1 cellular context compared by ENCODE assay signal in the genomic region with DNA sequence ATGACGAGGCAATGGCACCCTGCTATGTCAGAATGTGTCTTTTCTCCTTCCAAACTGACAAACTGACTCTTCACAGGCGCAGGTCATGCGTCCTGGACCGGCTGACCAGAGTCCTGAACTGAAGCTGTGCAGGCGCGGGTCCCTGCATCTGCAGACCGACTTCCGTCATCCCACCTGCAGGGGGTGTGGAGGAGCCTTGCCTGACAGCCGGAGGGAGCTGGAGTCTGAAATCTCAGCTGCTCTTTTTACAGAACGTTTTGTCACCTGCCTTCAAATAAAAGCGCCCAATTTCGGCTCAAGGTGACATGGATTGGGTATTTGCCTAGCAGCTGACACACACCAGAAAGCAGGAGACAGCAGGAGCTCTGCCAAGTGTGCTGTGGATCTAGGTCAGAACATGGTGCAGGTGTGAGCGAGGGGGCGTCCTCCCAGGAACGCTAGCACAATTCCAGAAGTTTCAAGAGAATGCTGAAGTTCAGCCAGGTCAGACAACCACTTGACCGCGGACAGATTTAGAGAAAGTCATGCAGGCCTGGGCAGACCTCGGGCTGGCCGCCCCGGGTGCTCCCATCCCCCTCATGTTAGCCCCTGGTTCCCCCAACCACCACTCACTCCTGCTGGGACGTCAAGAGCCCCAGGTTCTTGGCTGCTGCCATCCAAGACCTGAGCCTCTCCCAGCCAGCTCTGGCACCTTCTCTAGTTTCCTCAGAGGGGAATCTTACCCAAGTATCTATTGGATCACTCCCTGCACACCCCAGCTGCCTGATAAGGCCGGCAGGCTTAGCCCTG.
TF ChIP-seq lines count a peak whose summit lies in the region.

No MANE protein-coding gene starts in this region.

TF ChIP-seq in HepG2, 621 proteins besides CTCF, POLR2A, EP300 and RAD21 (continues in another document):
- TF ChIP-seq HNRNPLL (IDR thresholded peaks at IDR 0.05; ENCODE audit: low read depth, low read length, poor library complexity, severe bottlenecking) (no peak), RFX1 (IDR thresholded peaks at IDR 0.05) (no peak), FOSL2 (CRISPR knock-in tag; IDR thresholded peaks at IDR 0.05) (0 out of 2 replicates have a peak, but pooled peaks have one; percentile 5), HNF4G (IDR thresholded peaks at IDR 0.05; ENCODE audit: borderline replicate concordance, low read depth, low read length) (no peak), HNF4G (CRISPR knock-in tag; IDR thresholded peaks at IDR 0.05; ENCODE audit: borderline replicate concordance, low read depth) (0 out of 2 replicates have a peak, but pooled peaks have one; percentile 24), MXI1 (IDR thresholded peaks at IDR 0.05; ENCODE audit: borderline replicate concordance, low read depth, low read length) (0 out of 3 replicates have a peak, but pooled peaks have one; percentile 32), JDP2 (CRISPR knock-in tag; IDR thresholded peaks at IDR 0.05; ENCODE audit: borderline replicate concordance) (no peak), ZFYVE20 (CRISPR knock-in tag; IDR thresholded peaks at IDR 0.05; ENCODE audit: borderline replicate concordance, low read depth) (no peak), KAT2B (IDR thresholded peaks at IDR 0.05; ENCODE audit: borderline replicate concordance, low read depth, low read length) (no peak), SP1 (IDR thresholded peaks at IDR 0.05) (no peak), SP1 (CRISPR knock-in tag; IDR thresholded peaks at IDR 0.05) (no peak), ZNF567 (CRISPR knock-in tag; IDR thresholded peaks at IDR 0.05; ENCODE audit: borderline replicate concordance) (no peak), SP4 (CRISPR knock-in tag; IDR thresholded peaks at IDR 0.05) (no peak), ZBTB21 (CRISPR knock-in tag; IDR thresholded peaks at IDR 0.05) (no peak), SMC3 (IDR thresholded peaks at IDR 0.05; ENCODE audit: low read length) (peak; percentile 71), ZNF292 (CRISPR knock-in tag; IDR thresholded peaks at IDR 0.05; ENCODE audit: borderline replicate concordance, low read depth) (no peak), ZKSCAN5 (CRISPR knock-in tag; IDR thresholded peaks at IDR 0.05) (no peak), ZNF782 (CRISPR knock-in tag; IDR thresholded peaks at IDR 0.05; ENCODE audit: borderline replicate concordance) (no peak), ZNF709 (CRISPR knock-in tag; IDR thresholded peaks at IDR 0.05) (no peak), ZNF724P (CRISPR knock-in tag; IDR thresholded peaks at IDR 0.05; ENCODE audit: borderline replicate concordance) (no peak; the same call in 1 of the 2 replicates), NR2C2 (CRISPR knock-in tag; IDR thresholded peaks at IDR 0.05; ENCODE audit: borderline replicate concordance) (no peak), ZNF772 (CRISPR knock-in tag; IDR thresholded peaks at IDR 0.05) (no peak), ZBTB38 (CRISPR knock-in tag; IDR thresholded peaks at IDR 0.05) (peak; percentile 74), AKAP8 (CRISPR knock-in tag; IDR thresholded peaks at IDR 0.05) (no peak), ZNF263 (CRISPR knock-in tag; IDR thresholded peaks at IDR 0.05) (peak; percentile 29; the same call in 1 of the 2 replicates), ETV6 (CRISPR knock-in tag; conservative IDR thresholded peaks at IDR 0.05) (no peak), HIVEP1 (CRISPR knock-in tag; IDR thresholded peaks at IDR 0.05) (no peak), MBD4 (IDR thresholded peaks at IDR 0.05; ENCODE audit: borderline replicate concordance, low read length) (no peak), KMT2A (CRISPR knock-in tag; IDR thresholded peaks at IDR 0.05) (no peak), ZNF296 (CRISPR knock-in tag; conservative IDR thresholded peaks at IDR 0.05) (no peak), PAX8 (CRISPR knock-in tag; IDR thresholded peaks at IDR 0.05; ENCODE audit: borderline replicate concordance) (no peak), NFKB2 (CRISPR knock-in tag; IDR thresholded peaks at IDR 0.05; ENCODE audit: borderline replicate concordance) (no peak), PHF5A (CRISPR knock-in tag; IDR thresholded peaks at IDR 0.05; ENCODE audit: low read depth, unreplicated experiment) (no peak), ZNF441 (CRISPR knock-in tag; IDR thresholded peaks at IDR 0.05; ENCODE audit: borderline replicate concordance) (no peak), MED1 (CRISPR knock-in tag; IDR thresholded peaks at IDR 0.05) (no peak), MTA3 (CRISPR knock-in tag; IDR thresholded peaks at IDR 0.05) (no peak), HOXA5 (CRISPR knock-in tag; IDR thresholded peaks at IDR 0.05) (no peak), ZNF605 (CRISPR knock-in tag; IDR thresholded peaks at IDR 0.05) (no peak)
- TF ChIP-seq, protein P1, sequence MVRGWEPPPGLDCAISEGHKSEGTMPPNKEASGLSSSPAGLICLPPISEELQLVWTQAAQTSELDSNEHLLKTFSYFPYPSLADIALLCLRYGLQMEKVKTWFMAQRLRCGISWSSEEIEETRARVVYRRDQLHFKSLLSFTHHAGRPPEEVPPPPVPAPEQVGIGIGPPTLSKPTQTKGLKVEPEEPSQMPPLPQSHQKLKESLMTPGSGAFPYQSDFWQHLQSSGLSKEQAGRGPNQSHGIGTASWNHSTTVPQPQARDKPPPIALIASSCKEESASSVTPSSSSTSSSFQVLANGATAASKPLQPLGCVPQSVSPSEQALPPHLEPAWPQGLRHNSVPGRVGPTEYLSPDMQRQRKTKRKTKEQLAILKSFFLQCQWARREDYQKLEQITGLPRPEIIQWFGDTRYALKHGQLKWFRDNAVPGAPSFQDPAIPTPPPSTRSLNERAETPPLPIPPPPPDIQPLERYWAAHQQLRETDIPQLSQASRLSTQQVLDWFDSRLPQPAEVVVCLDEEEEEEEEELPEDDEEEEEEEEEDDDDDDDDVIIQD (CRISPR knock-in tag; IDR thresholded peaks at IDR 0.05; ENCODE audit: low read depth) = no peak
- TF ChIP-seq, protein P2, sequence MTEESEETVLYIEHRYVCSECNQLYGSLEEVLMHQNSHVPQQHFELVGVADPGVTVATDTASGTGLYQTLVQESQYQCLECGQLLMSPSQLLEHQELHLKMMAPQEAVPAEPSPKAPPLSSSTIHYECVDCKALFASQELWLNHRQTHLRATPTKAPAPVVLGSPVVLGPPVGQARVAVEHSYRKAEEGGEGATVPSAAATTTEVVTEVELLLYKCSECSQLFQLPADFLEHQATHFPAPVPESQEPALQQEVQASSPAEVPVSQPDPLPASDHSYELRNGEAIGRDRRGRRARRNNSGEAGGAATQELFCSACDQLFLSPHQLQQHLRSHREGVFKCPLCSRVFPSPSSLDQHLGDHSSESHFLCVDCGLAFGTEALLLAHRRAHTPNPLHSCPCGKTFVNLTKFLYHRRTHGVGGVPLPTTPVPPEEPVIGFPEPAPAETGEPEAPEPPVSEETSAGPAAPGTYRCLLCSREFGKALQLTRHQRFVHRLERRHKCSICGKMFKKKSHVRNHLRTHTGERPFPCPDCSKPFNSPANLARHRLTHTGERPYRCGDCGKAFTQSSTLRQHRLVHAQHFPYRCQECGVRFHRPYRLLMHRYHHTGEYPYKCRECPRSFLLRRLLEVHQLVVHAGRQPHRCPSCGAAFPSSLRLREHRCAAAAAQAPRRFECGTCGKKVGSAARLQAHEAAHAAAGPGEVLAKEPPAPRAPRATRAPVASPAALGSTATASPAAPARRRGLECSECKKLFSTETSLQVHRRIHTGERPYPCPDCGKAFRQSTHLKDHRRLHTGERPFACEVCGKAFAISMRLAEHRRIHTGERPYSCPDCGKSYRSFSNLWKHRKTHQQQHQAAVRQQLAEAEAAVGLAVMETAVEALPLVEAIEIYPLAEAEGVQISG (CRISPR knock-in tag; IDR thresholded peaks at IDR 0.05) = 0 out of 2 replicates have a peak, but pooled peaks have one; percentile 37
- TF ChIP-seq, protein P3, sequence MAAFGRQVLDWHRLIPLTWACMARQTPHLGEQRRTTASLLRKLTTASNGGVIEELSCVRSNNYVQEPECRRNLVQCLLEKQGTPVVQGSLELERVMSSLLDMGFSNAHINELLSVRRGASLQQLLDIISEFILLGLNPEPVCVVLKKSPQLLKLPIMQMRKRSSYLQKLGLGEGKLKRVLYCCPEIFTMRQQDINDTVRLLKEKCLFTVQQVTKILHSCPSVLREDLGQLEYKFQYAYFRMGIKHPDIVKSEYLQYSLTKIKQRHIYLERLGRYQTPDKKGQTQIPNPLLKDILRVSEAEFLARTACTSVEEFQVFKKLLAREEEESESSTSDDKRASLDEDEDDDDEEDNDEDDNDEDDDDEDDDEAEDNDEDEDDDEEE (CRISPR knock-in tag; IDR thresholded peaks at IDR 0.05) = no peak
- TF ChIP-seq, protein P4, sequence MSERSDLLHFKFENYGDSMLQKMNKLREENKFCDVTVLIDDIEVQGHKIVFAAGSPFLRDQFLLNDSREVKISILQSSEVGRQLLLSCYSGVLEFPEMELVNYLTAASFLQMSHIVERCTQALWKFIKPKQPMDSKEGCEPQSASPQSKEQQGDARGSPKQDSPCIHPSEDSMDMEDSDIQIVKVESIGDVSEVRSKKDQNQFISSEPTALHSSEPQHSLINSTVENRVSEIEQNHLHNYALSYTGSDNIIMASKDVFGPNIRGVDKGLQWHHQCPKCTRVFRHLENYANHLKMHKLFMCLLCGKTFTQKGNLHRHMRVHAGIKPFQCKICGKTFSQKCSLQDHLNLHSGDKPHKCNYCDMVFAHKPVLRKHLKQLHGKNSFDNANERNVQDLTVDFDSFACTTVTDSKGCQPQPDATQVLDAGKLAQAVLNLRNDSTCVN (CRISPR knock-in tag; IDR thresholded peaks at IDR 0.05; ENCODE audit: borderline replicate concordance) = no peak
- TF ChIP-seq, protein P5, sequence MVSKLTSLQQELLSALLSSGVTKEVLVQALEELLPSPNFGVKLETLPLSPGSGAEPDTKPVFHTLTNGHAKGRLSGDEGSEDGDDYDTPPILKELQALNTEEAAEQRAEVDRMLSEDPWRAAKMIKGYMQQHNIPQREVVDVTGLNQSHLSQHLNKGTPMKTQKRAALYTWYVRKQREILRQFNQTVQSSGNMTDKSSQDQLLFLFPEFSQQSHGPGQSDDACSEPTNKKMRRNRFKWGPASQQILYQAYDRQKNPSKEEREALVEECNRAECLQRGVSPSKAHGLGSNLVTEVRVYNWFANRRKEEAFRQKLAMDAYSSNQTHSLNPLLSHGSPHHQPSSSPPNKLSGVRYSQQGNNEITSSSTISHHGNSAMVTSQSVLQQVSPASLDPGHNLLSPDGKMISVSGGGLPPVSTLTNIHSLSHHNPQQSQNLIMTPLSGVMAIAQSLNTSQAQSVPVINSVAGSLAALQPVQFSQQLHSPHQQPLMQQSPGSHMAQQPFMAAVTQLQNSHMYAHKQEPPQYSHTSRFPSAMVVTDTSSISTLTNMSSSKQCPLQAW (CRISPR knock-in tag; IDR thresholded peaks at IDR 0.05) = 0 out of 2 replicates have a peak, but pooled peaks have one; percentile 25
- TF ChIP-seq, protein P6, sequence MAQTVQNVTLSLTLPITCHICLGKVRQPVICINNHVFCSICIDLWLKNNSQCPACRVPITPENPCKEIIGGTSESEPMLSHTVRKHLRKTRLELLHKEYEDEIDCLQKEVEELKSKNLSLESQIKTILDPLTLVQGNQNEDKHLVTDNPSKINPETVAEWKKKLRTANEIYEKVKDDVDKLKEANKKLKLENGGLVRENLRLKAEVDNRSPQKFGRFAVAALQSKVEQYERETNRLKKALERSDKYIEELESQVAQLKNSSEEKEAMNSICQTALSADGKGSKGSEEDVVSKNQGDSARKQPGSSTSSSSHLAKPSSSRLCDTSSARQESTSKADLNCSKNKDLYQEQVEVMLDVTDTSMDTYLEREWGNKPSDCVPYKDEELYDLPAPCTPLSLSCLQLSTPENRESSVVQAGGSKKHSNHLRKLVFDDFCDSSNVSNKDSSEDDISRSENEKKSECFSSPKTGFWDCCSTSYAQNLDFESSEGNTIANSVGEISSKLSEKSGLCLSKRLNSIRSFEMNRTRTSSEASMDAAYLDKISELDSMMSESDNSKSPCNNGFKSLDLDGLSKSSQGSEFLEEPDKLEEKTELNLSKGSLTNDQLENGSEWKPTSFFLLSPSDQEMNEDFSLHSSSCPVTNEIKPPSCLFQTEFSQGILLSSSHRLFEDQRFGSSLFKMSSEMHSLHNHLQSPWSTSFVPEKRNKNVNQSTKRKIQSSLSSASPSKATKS (CRISPR knock-in tag; IDR thresholded peaks at IDR 0.05) = no peak
- TF ChIP-seq, protein P7, sequence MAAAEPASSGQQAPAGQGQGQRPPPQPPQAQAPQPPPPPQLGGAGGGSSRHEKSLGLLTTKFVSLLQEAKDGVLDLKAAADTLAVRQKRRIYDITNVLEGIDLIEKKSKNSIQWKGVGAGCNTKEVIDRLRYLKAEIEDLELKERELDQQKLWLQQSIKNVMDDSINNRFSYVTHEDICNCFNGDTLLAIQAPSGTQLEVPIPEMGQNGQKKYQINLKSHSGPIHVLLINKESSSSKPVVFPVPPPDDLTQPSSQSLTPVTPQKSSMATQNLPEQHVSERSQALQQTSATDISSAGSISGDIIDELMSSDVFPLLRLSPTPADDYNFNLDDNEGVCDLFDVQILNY (CRISPR knock-in tag; conservative IDR thresholded peaks at IDR 0.05) = no peak
- TF ChIP-seq, protein P8, sequence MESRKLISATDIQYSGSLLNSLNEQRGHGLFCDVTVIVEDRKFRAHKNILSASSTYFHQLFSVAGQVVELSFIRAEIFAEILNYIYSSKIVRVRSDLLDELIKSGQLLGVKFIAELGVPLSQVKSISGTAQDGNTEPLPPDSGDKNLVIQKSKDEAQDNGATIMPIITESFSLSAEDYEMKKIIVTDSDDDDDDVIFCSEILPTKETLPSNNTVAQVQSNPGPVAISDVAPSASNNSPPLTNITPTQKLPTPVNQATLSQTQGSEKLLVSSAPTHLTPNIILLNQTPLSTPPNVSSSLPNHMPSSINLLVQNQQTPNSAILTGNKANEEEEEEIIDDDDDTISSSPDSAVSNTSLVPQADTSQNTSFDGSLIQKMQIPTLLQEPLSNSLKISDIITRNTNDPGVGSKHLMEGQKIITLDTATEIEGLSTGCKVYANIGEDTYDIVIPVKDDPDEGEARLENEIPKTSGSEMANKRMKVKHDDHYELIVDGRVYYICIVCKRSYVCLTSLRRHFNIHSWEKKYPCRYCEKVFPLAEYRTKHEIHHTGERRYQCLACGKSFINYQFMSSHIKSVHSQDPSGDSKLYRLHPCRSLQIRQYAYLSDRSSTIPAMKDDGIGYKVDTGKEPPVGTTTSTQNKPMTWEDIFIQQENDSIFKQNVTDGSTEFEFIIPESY (CRISPR knock-in tag; IDR thresholded peaks at IDR 0.05) = peak; percentile 66; the same call in 1 of the 2 replicates
- TF ChIP-seq, protein P9, sequence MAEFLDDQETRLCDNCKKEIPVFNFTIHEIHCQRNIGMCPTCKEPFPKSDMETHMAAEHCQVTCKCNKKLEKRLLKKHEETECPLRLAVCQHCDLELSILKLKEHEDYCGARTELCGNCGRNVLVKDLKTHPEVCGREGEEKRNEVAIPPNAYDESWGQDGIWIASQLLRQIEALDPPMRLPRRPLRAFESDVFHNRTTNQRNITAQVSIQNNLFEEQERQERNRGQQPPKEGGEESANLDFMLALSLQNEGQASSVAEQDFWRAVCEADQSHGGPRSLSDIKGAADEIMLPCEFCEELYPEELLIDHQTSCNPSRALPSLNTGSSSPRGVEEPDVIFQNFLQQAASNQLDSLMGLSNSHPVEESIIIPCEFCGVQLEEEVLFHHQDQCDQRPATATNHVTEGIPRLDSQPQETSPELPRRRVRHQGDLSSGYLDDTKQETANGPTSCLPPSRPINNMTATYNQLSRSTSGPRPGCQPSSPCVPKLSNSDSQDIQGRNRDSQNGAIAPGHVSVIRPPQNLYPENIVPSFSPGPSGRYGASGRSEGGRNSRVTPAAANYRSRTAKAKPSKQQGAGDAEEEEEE (CRISPR knock-in tag; IDR thresholded peaks at IDR 0.05; ENCODE audit: borderline replicate concordance) = no peak
